1 cellular context compared by ENCODE assay signal in genomic region chr1:11805454-11806306, GRCh38.
A peak's percentile ranks its signal among the peaks of the same experiment; 100 is the strongest.
TF ChIP-seq lines count a peak whose summit lies in the region.

A gene with protein sequence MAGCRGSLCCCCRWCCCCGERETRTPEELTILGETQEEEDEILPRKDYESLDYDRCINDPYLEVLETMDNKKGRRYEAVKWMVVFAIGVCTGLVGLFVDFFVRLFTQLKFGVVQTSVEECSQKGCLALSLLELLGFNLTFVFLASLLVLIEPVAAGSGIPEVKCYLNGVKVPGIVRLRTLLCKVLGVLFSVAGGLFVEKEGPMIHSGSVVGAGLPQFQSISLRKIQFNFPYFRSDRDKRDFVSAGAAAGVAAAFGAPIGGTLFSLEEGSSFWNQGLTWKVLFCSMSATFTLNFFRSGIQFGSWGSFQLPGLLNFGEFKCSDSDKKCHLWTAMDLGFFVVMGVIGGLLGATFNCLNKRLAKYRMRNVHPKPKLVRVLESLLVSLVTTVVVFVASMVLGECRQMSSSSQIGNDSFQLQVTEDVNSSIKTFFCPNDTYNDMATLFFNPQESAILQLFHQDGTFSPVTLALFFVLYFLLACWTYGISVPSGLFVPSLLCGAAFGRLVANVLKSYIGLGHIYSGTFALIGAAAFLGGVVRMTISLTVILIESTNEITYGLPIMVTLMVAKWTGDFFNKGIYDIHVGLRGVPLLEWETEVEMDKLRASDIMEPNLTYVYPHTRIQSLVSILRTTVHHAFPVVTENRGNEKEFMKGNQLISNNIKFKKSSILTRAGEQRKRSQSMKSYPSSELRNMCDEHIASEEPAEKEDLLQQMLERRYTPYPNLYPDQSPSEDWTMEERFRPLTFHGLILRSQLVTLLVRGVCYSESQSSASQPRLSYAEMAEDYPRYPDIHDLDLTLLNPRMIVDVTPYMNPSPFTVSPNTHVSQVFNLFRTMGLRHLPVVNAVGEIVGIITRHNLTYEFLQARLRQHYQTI (plus strand): TSS chr1:11806191. CDS start chr1:11806263, 72 bp downstream.
TSS of gene MTHFR (minus strand) at chr1:11805964. CDS start at chr1:11803116, 2,848 bp downstream.

TF ChIP-seq in HepG2, 621 proteins besides CTCF, POLR2A, EP300 and RAD21 (continued from another document and continues in another):
- TF ChIP-seq ZNF800 (CRISPR knock-in tag; IDR thresholded peaks at IDR 0.05), result 0 out of 2 replicates have a peak, but pooled peaks have one; percentile 29
- no peak for TF ChIP-seq GLI4 (CRISPR knock-in tag; IDR thresholded peaks at IDR 0.05; ENCODE audit: borderline replicate concordance)
- TF ChIP-seq CEBPB (IDR thresholded peaks at IDR 0.05; ENCODE audit: borderline replicate concordance, low read depth, low read length), result no peak
- TF ChIP-seq CBX2 (IDR thresholded peaks at IDR 0.05; ENCODE audit: low read depth, low read length), result no peak
- peak; percentile 51; the same call in 1 of the 2 replicates for TF ChIP-seq CBX2 (CRISPR knock-in tag; IDR thresholded peaks at IDR 0.05; ENCODE audit: low read depth)
- TF ChIP-seq SALL1 (CRISPR knock-in tag; IDR thresholded peaks at IDR 0.05), result peak; percentile 65
- peak; percentile 70; the same call in 1 of the 2 replicates for TF ChIP-seq AHDC1 (CRISPR knock-in tag; IDR thresholded peaks at IDR 0.05; ENCODE audit: borderline replicate concordance)
- TF ChIP-seq KIAA2018 (CRISPR knock-in tag; IDR thresholded peaks at IDR 0.05; ENCODE audit: borderline replicate concordance), result no peak
- TF ChIP-seq, protein P1, sequence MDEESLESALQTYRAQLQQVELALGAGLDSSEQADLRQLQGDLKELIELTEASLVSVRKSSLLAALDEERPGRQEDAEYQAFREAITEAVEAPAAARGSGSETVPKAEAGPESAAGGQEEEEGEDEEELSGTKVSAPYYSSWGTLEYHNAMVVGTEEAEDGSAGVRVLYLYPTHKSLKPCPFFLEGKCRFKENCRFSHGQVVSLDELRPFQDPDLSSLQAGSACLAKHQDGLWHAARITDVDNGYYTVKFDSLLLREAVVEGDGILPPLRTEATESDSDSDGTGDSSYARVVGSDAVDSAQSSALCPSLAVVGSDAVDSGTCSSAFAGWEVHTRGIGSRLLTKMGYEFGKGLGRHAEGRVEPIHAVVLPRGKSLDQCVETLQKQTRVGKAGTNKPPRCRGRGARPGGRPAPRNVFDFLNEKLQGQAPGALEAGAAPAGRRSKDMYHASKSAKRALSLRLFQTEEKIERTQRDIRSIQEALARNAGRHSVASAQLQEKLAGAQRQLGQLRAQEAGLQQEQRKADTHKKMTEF (CRISPR knock-in tag; IDR thresholded peaks at IDR 0.05), result peak; percentile 87
- peak; percentile 93 for TF ChIP-seq ZEB1 (IDR thresholded peaks at IDR 0.05; ENCODE audit: insufficient replicate concordance, low read depth)
- TF ChIP-seq NR2F6 (IDR thresholded peaks at IDR 0.05), result 0 out of 2 replicates have a peak, but pooled peaks have one; percentile 37
- peak; percentile 81 for TF ChIP-seq NR2F6 (CRISPR knock-in tag; IDR thresholded peaks at IDR 0.05)
- TF ChIP-seq, protein P2, sequence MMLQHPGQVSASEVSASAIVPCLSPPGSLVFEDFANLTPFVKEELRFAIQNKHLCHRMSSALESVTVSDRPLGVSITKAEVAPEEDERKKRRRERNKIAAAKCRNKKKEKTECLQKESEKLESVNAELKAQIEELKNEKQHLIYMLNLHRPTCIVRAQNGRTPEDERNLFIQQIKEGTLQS (CRISPR knock-in tag; IDR thresholded peaks at IDR 0.05), result peak; percentile 66
- TF ChIP-seq ZNF30 (CRISPR knock-in tag; IDR thresholded peaks at IDR 0.05), result no peak
- TF ChIP-seq, protein P3, sequence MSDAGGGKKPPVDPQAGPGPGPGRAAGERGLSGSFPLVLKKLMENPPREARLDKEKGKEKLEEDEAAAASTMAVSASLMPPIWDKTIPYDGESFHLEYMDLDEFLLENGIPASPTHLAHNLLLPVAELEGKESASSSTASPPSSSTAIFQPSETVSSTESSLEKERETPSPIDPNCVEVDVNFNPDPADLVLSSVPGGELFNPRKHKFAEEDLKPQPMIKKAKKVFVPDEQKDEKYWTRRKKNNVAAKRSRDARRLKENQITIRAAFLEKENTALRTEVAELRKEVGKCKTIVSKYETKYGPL (CRISPR knock-in tag; IDR thresholded peaks at IDR 0.05), result 0 out of 2 replicates have a peak, but pooled peaks have one; percentile 15
- TF ChIP-seq IRF9 (CRISPR knock-in tag; IDR thresholded peaks at IDR 0.05; ENCODE audit: borderline replicate concordance), result peak; percentile 31; the same call in 1 of the 2 replicates
- peak; percentile 88 for TF ChIP-seq MEF2D (CRISPR knock-in tag; IDR thresholded peaks at IDR 0.05)
- peak; percentile 72; the same call in 1 of the 3 replicates for TF ChIP-seq MXI1 (IDR thresholded peaks at IDR 0.05; ENCODE audit: borderline replicate concordance, low read depth, low read length)
- peak; percentile 31; the same call in 1 of the 2 replicates for TF ChIP-seq ZNF879 (CRISPR knock-in tag; IDR thresholded peaks at IDR 0.05)
- TF ChIP-seq FOXM1 (CRISPR knock-in tag; IDR thresholded peaks at IDR 0.05), result no peak
- peak; percentile 83 for TF ChIP-seq POGZ (CRISPR knock-in tag; IDR thresholded peaks at IDR 0.05)
- TF ChIP-seq ZKSCAN1 (IDR thresholded peaks at IDR 0.05; ENCODE audit: low read length), result no peak
- 0 out of 2 replicates have a peak, but pooled peaks have one; percentile 62 for TF ChIP-seq REL (CRISPR knock-in tag; conservative IDR thresholded peaks at IDR 0.05)
- TF ChIP-seq, protein P4, sequence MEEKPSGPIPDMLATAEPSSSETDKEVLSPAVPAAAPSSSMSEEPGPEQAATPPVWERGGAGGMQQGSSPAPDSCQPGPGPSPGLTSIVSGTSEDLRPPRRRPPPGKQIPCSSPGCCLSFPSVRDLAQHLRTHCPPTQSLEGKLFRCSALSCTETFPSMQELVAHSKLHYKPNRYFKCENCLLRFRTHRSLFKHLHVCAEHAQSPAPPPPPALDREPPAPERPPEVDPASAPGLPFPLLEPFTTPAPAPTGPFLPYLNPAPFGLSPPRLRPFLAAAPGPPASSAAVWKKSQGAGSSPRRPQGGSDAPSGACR (CRISPR knock-in tag; IDR thresholded peaks at IDR 0.05), result peak; percentile 43; the same call in 1 of the 2 replicates
- TF ChIP-seq SOX5 (CRISPR knock-in tag; IDR thresholded peaks at IDR 0.05; ENCODE audit: borderline replicate concordance), result peak; percentile 49; the same call in 1 of the 2 replicates
- peak; percentile 78 for TF ChIP-seq PHF8 (CRISPR knock-in tag; IDR thresholded peaks at IDR 0.05)
- TF ChIP-seq NFATC3 (CRISPR knock-in tag; IDR thresholded peaks at IDR 0.05), result no peak
- TF ChIP-seq ZNF382 (CRISPR knock-in tag; IDR thresholded peaks at IDR 0.05; ENCODE audit: borderline replicate concordance), result no peak
- peak; percentile 92 for TF ChIP-seq THAP11 (CRISPR knock-in tag; IDR thresholded peaks at IDR 0.05)
- 0 out of 2 replicates have a peak, but pooled peaks have one; percentile 11 for TF ChIP-seq PCBP1 (IDR thresholded peaks at IDR 0.05; ENCODE audit: borderline replicate concordance, low read depth, low read length)
- no peak for TF ChIP-seq TCF7 (IDR thresholded peaks at IDR 0.05; ENCODE audit: low read depth)
- peak; percentile 66 for TF ChIP-seq ZSCAN31 (CRISPR knock-in tag; IDR thresholded peaks at IDR 0.05; ENCODE audit: low read depth)
- TF ChIP-seq RFX3 (CRISPR knock-in tag; IDR thresholded peaks at IDR 0.05), result no peak; the same call in 1 of the 2 replicates
